In the genomic region with DNA sequence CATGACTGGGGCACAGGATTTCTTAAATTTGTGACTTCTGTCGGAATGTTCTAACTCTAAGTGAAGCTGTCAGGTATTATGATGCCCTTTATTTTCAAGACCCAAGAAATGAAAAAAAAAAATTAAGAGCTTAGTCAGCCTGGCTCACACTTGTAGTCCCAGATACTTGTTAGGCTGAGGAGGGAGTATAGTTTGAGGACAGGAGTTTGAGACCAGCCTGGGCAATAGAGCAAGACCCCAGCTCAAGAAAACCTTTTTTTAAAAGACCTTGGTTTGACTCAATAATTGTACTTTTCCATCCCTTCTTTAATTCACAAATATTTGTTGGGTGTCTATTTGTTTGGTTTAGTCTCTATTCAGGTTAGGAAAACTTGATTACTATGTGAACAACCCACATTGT, we compare ENCODE assay signal across 27 cellular contexts.
"Had no signal": no experiment of that assay in that cellular context is flagged by ENCODE, and none has a peak within 500 bp of the region (broad histone marks: within the 10 kb centered on the region; RNA-seq: fewer than 3 reads in every experiment).

No MANE protein-coding gene starts in this region.

- H3K4me3 ChIP-seq: colonic mucosa, coronary artery, dorsolateral prefrontal cortex, esophagus muscularis mucosa, esophagus squamous epithelium, gastrocnemius medialis, gastroesophageal sphincter, heart left ventricle, heart right ventricle had no signal

- H3K27ac ChIP-seq: colonic mucosa, coronary artery, dorsolateral prefrontal cortex, epithelial cell of prostate, esophagus muscularis mucosa, esophagus squamous epithelium, foreskin keratinocyte, gastrocnemius medialis, gastroesophageal sphincter, heart left ventricle, heart right ventricle had no signal

- H3K36me3 ChIP-seq: colonic mucosa, esophagus muscularis mucosa, esophagus squamous epithelium, gastrocnemius medialis, gastroesophageal sphincter, heart left ventricle, heart right ventricle had no signal

- H3K27me3 ChIP-seq: colonic mucosa, dorsolateral prefrontal cortex, esophagus muscularis mucosa, esophagus squamous epithelium, gastrocnemius medialis, gastroesophageal sphincter, heart right ventricle had no signal

- FAIRE-seq: colon, endometrium, endothelial cell of umbilical vein had no signal

- DNase-seq: colonic mucosa; cortex of kidney; dermis blood vessel endothelial cell; dorsolateral prefrontal cortex; effector CD4-positive, alpha-beta T cell; effector CD8-positive, alpha-beta T cell; effector memory CD4-positive, alpha-beta T cell; effector memory CD8-positive, alpha-beta T cell; endodermal cell; erythroblast; esophagus squamous epithelium; foreskin fibroblast; foreskin keratinocyte; foreskin melanocyte; gastrocnemius medialis; glutamatergic neuron; head of caudate nucleus; heart left ventricle; heart right ventricle had no signal

- H3K9me3 ChIP-seq: colonic mucosa, esophagus squamous epithelium, gastrocnemius medialis, gastroesophageal sphincter, heart left ventricle had no signal

- H3K4me1 ChIP-seq: colonic mucosa, esophagus squamous epithelium, foreskin keratinocyte, gastrocnemius medialis, gastroesophageal sphincter, heart left ventricle, heart right ventricle had no signal

- ATAC-seq: effector memory CD8-positive, alpha-beta T cell; esophagus mucosa; foreskin keratinocyte; gastrocnemius medialis; gastroesophageal sphincter; heart left ventricle; heart right ventricle had no signal
